1 cellular context compared by ENCODE assay signal in genomic region chr12:130958557-130959140, GRCh38.
TF ChIP-seq lines count a peak whose summit lies in the region.

No MANE protein-coding gene starts in this region.

TF ChIP-seq in K562, 482 proteins besides CTCF, POLR2A, EP300 and RAD21 (continued from another document):
- TF ChIP-seq RERE (CRISPR knock-in tag; IDR thresholded peaks at IDR 0.05; ENCODE audit: borderline replicate concordance) (no peak), ZBTB33 (CRISPR knock-in tag; IDR thresholded peaks at IDR 0.05) (peak; percentile 76), RBFOX2 (IDR thresholded peaks at IDR 0.05; ENCODE audit: low read depth, low read length) (peak; percentile 64), FOXK1 (CRISPR knock-in tag; IDR thresholded peaks at IDR 0.05; ENCODE audit: borderline replicate concordance) (no peak), NFXL1 (CRISPR knock-in tag; IDR thresholded peaks at IDR 0.05) (peak; percentile 37; the same call in 1 of the 2 replicates), L3MBTL2 (IDR thresholded peaks at IDR 0.05) (peak; percentile 93), NELFE (IDR thresholded peaks at IDR 0.05; ENCODE audit: insufficient read depth, insufficient read length) (no peak), ZNF431 (CRISPR knock-in tag; IDR thresholded peaks at IDR 0.05) (no peak), BCL6 (CRISPR knock-in tag; IDR thresholded peaks at IDR 0.05) (no peak), ZNF764 (CRISPR knock-in tag; IDR thresholded peaks at IDR 0.05; ENCODE audit: low read depth) (no peak), CXXC5 (CRISPR knock-in tag; IDR thresholded peaks at IDR 0.05) (peak; percentile 77), NR4A1 (CRISPR knock-in tag; IDR thresholded peaks at IDR 0.05) (no peak), NR4A1 (tag; IDR thresholded peaks at IDR 0.05) (0 out of 2 replicates have a peak, but pooled peaks have one; percentile 37), BRCA1 (IDR thresholded peaks at IDR 0.05) (no peak), BRCA1 (CRISPR knock-in tag; IDR thresholded peaks at IDR 0.05) (no peak), MEF2D (tag; conservative IDR thresholded peaks at IDR 0.05; ENCODE audit: low read depth) (peak; percentile 47; the same call in 1 of the 2 replicates), ZEB2 (IDR thresholded peaks at IDR 0.05) (no peak), RFX5 (IDR thresholded peaks at IDR 0.05; ENCODE audit: low read depth, low read length) (no peak), ESRRB (CRISPR knock-in tag; IDR thresholded peaks at IDR 0.05; ENCODE audit: borderline replicate concordance) (no peak), NFYB (IDR thresholded peaks at IDR 0.05; ENCODE audit: extremely low read depth, insufficient read length) (no peak), MYC (IDR thresholded peaks at IDR 0.05; ENCODE audit: low read depth, low read length) (peak; percentile 80), MYC (CRISPR knock-in tag; IDR thresholded peaks at IDR 0.05; ENCODE audit: borderline replicate concordance, low read depth) (no peak), BMI1 (IDR thresholded peaks at IDR 0.05; ENCODE audit: low read length) (0 out of 2 replicates have a peak, but pooled peaks have one; percentile 22), RNF2 (IDR thresholded peaks at IDR 0.05) (peak; percentile 39; the same call in 1 of the 2 replicates), POLR2G (IDR thresholded peaks at IDR 0.05; ENCODE audit: low read depth, low read length) (peak; percentile 39; the same call in 1 of the 2 replicates), ZNF589 (CRISPR knock-in tag; IDR thresholded peaks at IDR 0.05; ENCODE audit: low read depth) (peak; percentile 91), SMAD4 (CRISPR knock-in tag; conservative IDR thresholded peaks at IDR 0.05) (peak; percentile 80), CTBP1 (IDR thresholded peaks at IDR 0.05; ENCODE audit: borderline replicate concordance) (0 out of 2 replicates have a peak, but pooled peaks have one; percentile 35), THRB (CRISPR knock-in tag; conservative IDR thresholded peaks at IDR 0.05) (0 out of 2 replicates have a peak, but pooled peaks have one; percentile 2), PHTF2 (CRISPR knock-in tag; IDR thresholded peaks at IDR 0.05) (no peak), GMEB1 (CRISPR knock-in tag; IDR thresholded peaks at IDR 0.05) (0 out of 2 replicates have a peak, but pooled peaks have one; percentile 20), ZNF239 (CRISPR knock-in tag; IDR thresholded peaks at IDR 0.05) (peak; percentile 12; the same call in 1 of the 2 replicates), ATF1 (CRISPR knock-in tag; IDR thresholded peaks at IDR 0.05) (no peak), ATF1 (tag; IDR thresholded peaks at IDR 0.05) (peak; percentile 24; the same call in 1 of the 2 replicates), EP400 (IDR thresholded peaks at IDR 0.05) (peak; percentile 41; the same call in 1 of the 2 replicates), CEBPG (CRISPR knock-in tag; IDR thresholded peaks at IDR 0.05) (peak; percentile 71), CEBPG (tag; conservative IDR thresholded peaks at IDR 0.05 in 1 of 2, IDR thresholded peaks at IDR 0.05 in 1 of 2) (peak; percentile 40 to 76; a peak in 2 of 4 replicates), KLF6 (CRISPR knock-in tag; IDR thresholded peaks at IDR 0.05; ENCODE audit: borderline replicate concordance) (peak; percentile 31; the same call in 1 of the 2 replicates), JUND (IDR thresholded peaks at IDR 0.05; ENCODE audit: borderline replicate concordance, low read depth, low read length) (no peak), JUND (tag; IDR thresholded peaks at IDR 0.05; ENCODE audit: borderline replicate concordance, low read depth, low read length) (no peak), ZNF217 (CRISPR knock-in tag; IDR thresholded peaks at IDR 0.05) (no peak), SIN3B (IDR thresholded peaks at IDR 0.05; ENCODE audit: low read depth) (no peak)
- TF ChIP-seq, protein P1, sequence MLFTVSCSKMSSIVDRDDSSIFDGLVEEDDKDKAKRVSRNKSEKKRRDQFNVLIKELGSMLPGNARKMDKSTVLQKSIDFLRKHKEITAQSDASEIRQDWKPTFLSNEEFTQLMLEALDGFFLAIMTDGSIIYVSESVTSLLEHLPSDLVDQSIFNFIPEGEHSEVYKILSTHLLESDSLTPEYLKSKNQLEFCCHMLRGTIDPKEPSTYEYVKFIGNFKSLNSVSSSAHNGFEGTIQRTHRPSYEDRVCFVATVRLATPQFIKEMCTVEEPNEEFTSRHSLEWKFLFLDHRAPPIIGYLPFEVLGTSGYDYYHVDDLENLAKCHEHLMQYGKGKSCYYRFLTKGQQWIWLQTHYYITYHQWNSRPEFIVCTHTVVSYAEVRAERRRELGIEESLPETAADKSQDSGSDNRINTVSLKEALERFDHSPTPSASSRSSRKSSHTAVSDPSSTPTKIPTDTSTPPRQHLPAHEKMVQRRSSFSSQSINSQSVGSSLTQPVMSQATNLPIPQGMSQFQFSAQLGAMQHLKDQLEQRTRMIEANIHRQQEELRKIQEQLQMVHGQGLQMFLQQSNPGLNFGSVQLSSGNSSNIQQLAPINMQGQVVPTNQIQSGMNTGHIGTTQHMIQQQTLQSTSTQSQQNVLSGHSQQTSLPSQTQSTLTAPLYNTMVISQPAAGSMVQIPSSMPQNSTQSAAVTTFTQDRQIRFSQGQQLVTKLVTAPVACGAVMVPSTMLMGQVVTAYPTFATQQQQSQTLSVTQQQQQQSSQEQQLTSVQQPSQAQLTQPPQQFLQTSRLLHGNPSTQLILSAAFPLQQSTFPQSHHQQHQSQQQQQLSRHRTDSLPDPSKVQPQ (CRISPR knock-in tag; IDR thresholded peaks at IDR 0.05; ENCODE audit: borderline replicate concordance) = no peak
TF ChIP-seq in K562: peak in this region for 36.
